In the genomic region with DNA sequence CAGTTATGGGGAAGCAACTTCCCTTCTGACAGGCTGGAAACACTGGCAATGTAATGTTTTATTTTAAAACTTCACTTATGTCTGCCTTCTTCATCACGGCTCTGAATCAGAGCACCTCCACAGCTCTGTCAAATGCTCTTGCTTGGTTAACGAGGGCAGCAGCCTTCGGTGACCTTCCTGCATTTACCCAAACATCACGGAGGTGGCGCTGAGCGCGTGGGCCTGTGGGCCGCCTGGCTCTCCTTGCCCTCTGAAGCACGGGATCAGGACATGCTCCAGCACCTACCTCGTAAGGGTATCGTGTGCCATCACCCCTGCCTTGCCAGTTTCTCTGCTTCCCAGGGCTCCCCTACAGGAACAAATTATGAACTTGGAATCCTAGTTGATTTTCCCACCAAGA, we compare ENCODE assay signal across 22 cellular contexts.
DNase-seq lines count a peak whose midpoint lies in the region; ATAC-seq and TF ChIP-seq lines count a peak whose summit lies in the region.
"Had no signal": no experiment of that assay in that cellular context is flagged by ENCODE, and none has a peak within 500 bp of the region (broad histone marks: within the 10 kb centered on the region; RNA-seq: fewer than 3 reads in every experiment).

No MANE protein-coding gene starts in this region.

- intact Hi-C loops in testis (cut with DNase I; ENCODE audit: low total_unique reads), result no loop called here
- intact Hi-C loops in CD14-positive monocyte (cut with micrococcal nuclease), result no loop called here

- H3K36me3 Mint-ChIP-seq in CD14-positive monocyte, result no peaks in the 10 kb centered on the region
- H3K36me3 Mint-ChIP-seq: CD8-positive, alpha-beta memory T cell had no signal

- TF ChIP-seq POLR2A in testis (IDR thresholded peaks at IDR 0.05), result no peak

- DNase-seq in DMS153 treated with DMSO at 0.1 percent for 48 hours (lab: John Stamatoyannopoulos, UW; ENCODE audit: unreplicated experiment), result peak; percentile 75
- peak; percentile 76 for DNase-seq in NCI-H146 (lab: John Stamatoyannopoulos, UW)
- no peak for DNase-seq in WERI-Rb-1
- peak; percentile 64 for DNase-seq in left kidney (ENCODE audit: low read depth, low spot score)
- DNase-seq in testis, result no peak
- DNase-seq in CD14-positive monocyte (ENCODE audit: low spot score), result no peak
- no peak for DNase-seq in GDM1 (lab: John Stamatoyannopoulos, UW)
- DNase-seq: activated CD4-positive, alpha-beta T cell treated with anti-CD3 and anti-CD28 coated beads, Interleukin-2, amount 50 U/mL, for 1 hour; activated CD8-positive, alpha-beta memory T cell treated with anti-CD3 and anti-CD28 coated beads, Interleukin-2, amount 50 U/mL, for 4 hours; activated naive CD8-positive, alpha-beta T cell treated with anti-CD3 and anti-CD28 coated beads, Interleukin-2, amount 50 U/mL, for 24 hours; brain microvascular endothelial cell; CD8-positive, alpha-beta memory T cell; glutamatergic neuron; HFFc6; left ventricle myocardium inferior; NCI-H1930; SHP77 treated with DMSO at 0.1 percent for 48 hours; stimulated activated CD4-positive, alpha-beta T cell treated with anti-CD3 and anti-CD28 coated beads, Interleukin-4, amount 100 ng/mL, for 1 hour; T-helper 1 cell; upper lobe of left lung had no signal

- TF ChIP-seq CTCF in WERI-Rb-1 (IDR thresholded peaks at IDR 0.05; ENCODE audit: low read depth, low read length) (0 out of 2 replicates have a peak, but pooled peaks have one; percentile 27), testis (IDR thresholded peaks at IDR 0.05) (no peak), CD14-positive monocyte (IDR thresholded peaks at IDR 0.05) (no peak)

- H3K4me3 Mint-ChIP-seq in CD14-positive monocyte, result no peak overlapping the region
- H3K4me3 Mint-ChIP-seq: activated naive CD8-positive, alpha-beta T cell treated with anti-CD3 and anti-CD28 coated beads, Interleukin-2, amount 50 U/mL, for 24 hours; CD8-positive, alpha-beta memory T cell; HFFc6; stimulated activated naive CD8-positive, alpha-beta T cell treated with anti-CD3 and anti-CD28 coated beads, Interleukin-15, Interleukin-2, amounts not matched to agents 100 ng/mL and 50 ng/mL, for 24 hours had no signal

- H3K27ac ChIP-seq in WERI-Rb-1 (no peak overlapping the region), testis (no peak overlapping the region)
- H3K27ac ChIP-seq: brain microvascular endothelial cell, left ventricle myocardium inferior, upper lobe of left lung had no signal

- H3K9me3 Mint-ChIP-seq in CD14-positive monocyte, result peaks cover 0 to 8% (median 0%) of the 10 kb centered on the region in 7 donors
- H3K9me3 Mint-ChIP-seq: activated naive CD8-positive, alpha-beta T cell treated with anti-CD3 and anti-CD28 coated beads, Interleukin-2, amount 50 U/mL, for 24 hours; stimulated activated naive CD8-positive, alpha-beta T cell treated with anti-CD3 and anti-CD28 coated beads, Interleukin-15, Interleukin-2, amounts not matched to agents 100 ng/mL and 50 ng/mL, for 24 hours had no signal

- H3K27me3 Mint-ChIP-seq in CD14-positive monocyte (ENCODE audit: low read depth in 3 of 3), result peaks cover 0 to 3% (median 1%) of the 10 kb centered on the region in 3 donors
- H3K27me3 Mint-ChIP-seq: activated naive CD8-positive, alpha-beta T cell treated with anti-CD3 and anti-CD28 coated beads, Interleukin-2, amount 50 U/mL, for 24 hours; CD8-positive, alpha-beta memory T cell; stimulated activated naive CD8-positive, alpha-beta T cell treated with anti-CD3 and anti-CD28 coated beads, Interleukin-15, Interleukin-2, amounts not matched to agents 100 ng/mL and 50 ng/mL, for 24 hours had no signal

- H3K4me1 Mint-ChIP-seq in CD14-positive monocyte, result no peaks in the 10 kb centered on the region
- H3K4me1 Mint-ChIP-seq: activated naive CD8-positive, alpha-beta T cell treated with anti-CD3 and anti-CD28 coated beads, Interleukin-2, amount 50 U/mL, for 24 hours; CD8-positive, alpha-beta memory T cell had no signal

- H3K27ac Mint-ChIP-seq in CD14-positive monocyte, result no peak overlapping the region
- H3K27ac Mint-ChIP-seq: activated naive CD8-positive, alpha-beta T cell treated with anti-CD3 and anti-CD28 coated beads, Interleukin-2, amount 50 U/mL, for 24 hours; CD8-positive, alpha-beta memory T cell; HFFc6; stimulated activated naive CD8-positive, alpha-beta T cell treated with anti-CD3 and anti-CD28 coated beads, Interleukin-15, Interleukin-2, amounts not matched to agents 100 ng/mL and 50 ng/mL, for 24 hours had no signal

- H3K4me1 ChIP-seq in testis, result no peaks in the 10 kb centered on the region
- H3K4me1 ChIP-seq: upper lobe of left lung had no signal

- H3K4me3 ChIP-seq in WERI-Rb-1 (ENCODE audit: low read depth, low read length) (no peak overlapping the region), testis (no peak overlapping the region)
- H3K4me3 ChIP-seq: left ventricle myocardium inferior, upper lobe of left lung had no signal

- H3K9me3 ChIP-seq in WERI-Rb-1 (ENCODE audit: severe bottlenecking), result no peaks in the 10 kb centered on the region
- H3K9me3 ChIP-seq in testis, result no peaks in the 10 kb centered on the region
- H3K9me3 ChIP-seq: left ventricle myocardium inferior, upper lobe of left lung had no signal

- H3K27me3 ChIP-seq in WERI-Rb-1 (ENCODE audit: insufficient read depth, low read depth, severe bottlenecking), result peaks cover 94% of the 10 kb centered on the region
- no peaks in the 10 kb centered on the region for H3K27me3 ChIP-seq in testis
- H3K27me3 ChIP-seq: brain microvascular endothelial cell, upper lobe of left lung had no signal

- no peaks in the 10 kb centered on the region for H3K36me3 ChIP-seq in WERI-Rb-1
- H3K36me3 ChIP-seq in testis (ENCODE audit: low read depth, missing control alignments), result no peaks in the 10 kb centered on the region
- H3K36me3 ChIP-seq: brain microvascular endothelial cell, left ventricle myocardium inferior, upper lobe of left lung had no signal

- ATAC-seq in GM21825 (IDR thresholded peaks at IDR 0.05; ENCODE audit: unreplicated experiment), result no peak
- ATAC-seq: activated naive CD8-positive, alpha-beta T cell treated with anti-CD3 and anti-CD28 coated beads, Interleukin-2, amount 50 U/mL, for 24 hours had no signal

- WGBS in testis, 2 donors, result 75 to 91% methylated on average over 11 of the region's 11 CpGs

Comparison
In these comparisons a context has a peak if more than half of its experiments do, and no peak if none do; other contexts are left out.
1. DNase-seq: peak in DMS153 treated with DMSO at 0.1 percent for 48 hours (single experiment), NCI-H146 (single experiment) and left kidney (single experiment); none in WERI-Rb-1 (single experiment), testis (single experiment), CD14-positive monocyte (single experiment) and GDM1 (single experiment).